ENCODE assay signal across 20 cellular contexts in genomic region chr9:84383178-84383577, GRCh38. TPM values are rescaled to one million over a fixed set of nuclear protein-coding genes. Genes with fewer than 3 reads are reported as not detected.
DNase-seq lines count a peak whose midpoint lies in the region; ATAC-seq, FAIRE-seq and TF ChIP-seq lines count a peak whose summit lies in the region.
"Had no signal": no experiment of that assay in that cellular context is flagged by ENCODE, and none has a peak within 500 bp of the region (broad histone marks: within the 10 kb centered on the region; RNA-seq: fewer than 3 reads in every experiment).

No MANE protein-coding gene starts in this region.

- H3K79me2 ChIP-seq in HepG2 (ENCODE audit: insufficient read depth, low read length) (no peaks in the 10 kb centered on the region), K562 (ENCODE audit: control insufficient read depth, insufficient read depth, low read length) (no peaks in the 10 kb centered on the region), trophoblast cell (ENCODE audit: control insufficient read depth, insufficient read depth, low read length, poor library complexity) (no peaks in the 10 kb centered on the region)

- H2BK120ac ChIP-seq in trophoblast cell (ENCODE audit: insufficient read depth, low read length, poor library complexity): no peak overlapping the region

- H3K9ac ChIP-seq in HepG2 (ENCODE audit: insufficient read depth, low read depth, low read length) (no peak overlapping the region), K562 (ENCODE audit: insufficient read depth in 1 of 2, low read depth in 2 of 2, low read length in 2 of 2) (no peak overlapping the region), trophoblast cell (ENCODE audit: low read length) (no peak overlapping the region)

- H2AFZ ChIP-seq in HepG2 (ENCODE audit: low read length): no peak overlapping the region
- no peak overlapping the region for H2AFZ ChIP-seq in K562 (ENCODE audit: low read depth, low read length)
- no peak overlapping the region for H2AFZ ChIP-seq in trophoblast cell (ENCODE audit: insufficient read depth, low read length, poor library complexity)

- in situ Hi-C loops in HepG2 (cut with HindIII; ENCODE audit: extremely low pct_ligation_motif_present, low pct_unique_long_range_greater_than_20kb): loop anchor here (25.0 kb wide), 2 partner anchors 579 to 879 kb away; no protein-coding TSS in a partner anchor
- in situ Hi-C loops in K562 (cut with MboI): loop anchor here (25.0 kb wide), 1 partner anchor 1404 kb away; no protein-coding TSS in a partner anchor

- H3K9me3 Mint-ChIP-seq in activated T-helper 1 cell treated with anti-CD3 and anti-CD28 coated beads, Interleukin-12 subunit alpha, Interleukin-12 subunit beta, Interleukin-2, Interleukin-4 antibody, amounts not matched to agents 30 ng/mL and 10 ng/mL and 1 ng/mL, durations not matched to agents 14 hours and 24 hours and 36 hours: no peaks in the 10 kb centered on the region
- H3K9me3 Mint-ChIP-seq: CD4-positive, CD25-positive, alpha-beta regulatory T cell; CD8-positive, alpha-beta memory T cell; IgD-negative memory B cell had no signal

- H3K4me3 ChIP-seq in HepG2 (replicated peaks in 1 of 3; ENCODE audit: insufficient read depth in 1 of 3, low read depth in 2 of 3, low read length in 3 of 3) (no peak overlapping the region), right lobe of liver (no peak overlapping the region), K562 (no peak overlapping the region), trophoblast cell (ENCODE audit: low read depth, low read length) (no peak overlapping the region)
- H3K4me3 ChIP-seq: HAP-1 had no signal

- no peak overlapping the region for H3K18ac ChIP-seq in trophoblast cell (ENCODE audit: low read length)

- POLR2A ChIA-PET in HepG2 (lab: Yijun Ruan, JAX): no interaction called here
- POLR2A ChIA-PET in K562 (lab: Yijun Ruan, JAX): no interaction called here

- DNase-seq in HepG2 (ENCODE audit: low spot score) (no peak), right lobe of liver (no peak), K562 (ENCODE audit: extremely low read depth in 1 of 4, low spot score in 3 of 4) (no peak), left cardiac atrium (no peak), trophoblast cell (peak; percentile 48 to 84), HTR-8/SVneo (ENCODE audit: insufficient read length, low spot score) (no peak)
- DNase-seq in activated T-helper 1 cell treated with anti-CD3 and anti-CD28 coated beads, Interleukin-12 subunit alpha, Interleukin-12 subunit beta, Interleukin-2, Interleukin-4 antibody, amounts not matched to agents 30 ng/mL and 10 ng/mL and 1 ng/mL, durations not matched to agents 14 hours and 24 hours and 36 hours (ENCODE audit: low spot score): no peak
- DNase-seq: ACHN; BE2C; C1 segment of cervical spinal cord; CD4-positive, CD25-positive, alpha-beta regulatory T cell; CD8-positive, alpha-beta memory T cell; COR-L47 had no signal

- H3K4me1 Mint-ChIP-seq in activated T-helper 1 cell treated with anti-CD3 and anti-CD28 coated beads, Interleukin-12 subunit alpha, Interleukin-12 subunit beta, Interleukin-2, Interleukin-4 antibody, amounts not matched to agents 30 ng/mL and 10 ng/mL and 1 ng/mL, durations not matched to agents 14 hours and 24 hours and 36 hours (ENCODE audit: low read depth): no peaks in the 10 kb centered on the region
- H3K4me1 Mint-ChIP-seq: CD4-positive, CD25-positive, alpha-beta regulatory T cell; CD8-positive, alpha-beta memory T cell had no signal

- no peaks in the 10 kb centered on the region for H3K36me3 ChIP-seq in HepG2 (replicated peaks in 1 of 2; ENCODE audit: control insufficient read depth in 1 of 2, insufficient read depth in 2 of 2, low read length in 2 of 2)
- no peaks in the 10 kb centered on the region for H3K36me3 ChIP-seq in right lobe of liver
- no peaks in the 10 kb centered on the region for H3K36me3 ChIP-seq in K562 (ENCODE audit: control insufficient read depth, insufficient read depth, low read length)
- H3K36me3 ChIP-seq in trophoblast cell (ENCODE audit: control insufficient read depth in 1 of 2, insufficient read depth in 2 of 2, low read length in 2 of 2): no peaks in the 10 kb centered on the region
- H3K36me3 ChIP-seq: BE2C, HAP-1 had no signal

- BruUV-seq in HepG2 (replicated peaks; lab: Mats Ljungman, UMichigan): no TSS peak
- BruUV-seq in K562 (replicated peaks; lab: Mats Ljungman, UMichigan): no TSS peak

- no peak overlapping the region for H4K12ac ChIP-seq in trophoblast cell (ENCODE audit: low read depth, low read length)

- no peaks in the 10 kb centered on the region for H3K79me1 ChIP-seq in trophoblast cell (ENCODE audit: low read length)

- H2BK12ac ChIP-seq in trophoblast cell (ENCODE audit: low read length): no peak overlapping the region

- H3K4ac ChIP-seq in trophoblast cell (ENCODE audit: low read depth, low read length): no peak overlapping the region

- H2AK5ac ChIP-seq in trophoblast cell (ENCODE audit: low read length): no peak overlapping the region

- peaks cover 4% of the 10 kb centered on the region for H3K27me3 Mint-ChIP-seq in activated T-helper 1 cell treated with anti-CD3 and anti-CD28 coated beads, Interleukin-12 subunit alpha, Interleukin-12 subunit beta, Interleukin-2, Interleukin-4 antibody, amounts not matched to agents 30 ng/mL and 10 ng/mL and 1 ng/mL, durations not matched to agents 14 hours and 24 hours and 36 hours (ENCODE audit: insufficient read depth)

- no peak overlapping the region for H2BK5ac ChIP-seq in trophoblast cell (ENCODE audit: low read depth, low read length, poor library complexity)

- H3K9me3 ChIP-seq in HepG2 (ENCODE audit: low read length) (no peaks in the 10 kb centered on the region), right lobe of liver (no peaks in the 10 kb centered on the region), K562 (replicated peaks; ENCODE audit: control insufficient read depth, insufficient read depth, low read depth, low read length) (no peaks in the 10 kb centered on the region), trophoblast cell (ENCODE audit: insufficient read depth, low read depth, low read length) (no peaks in the 10 kb centered on the region)
- H3K9me3 ChIP-seq: BE2C, HAP-1 had no signal

- 2% methylated on average over 3 of the region's 3 CpGs for WGBS in HepG2 (ENCODE audit: low lambda C conversion rate)
- WGBS in right lobe of liver (ENCODE audit: insufficient coverage, low coverage, low lambda C conversion rate, missing lambda C conversion rate): 50% methylated on average over 1 of the region's 3 CpGs
- WGBS in K562 (ENCODE audit: insufficient coverage, low coverage, missing lambda C conversion rate): 0% methylated on average over 3 of the region's 3 CpGs
- no CpG with 5 or more reads among the region's 3 CpGs for WGBS in trophoblast cell (ENCODE audit: extremely low coverage, insufficient coverage, insufficient read length)

- no peaks in the 10 kb centered on the region for H3K27me3 ChIP-seq in HepG2 (ENCODE audit: control insufficient read depth in 1 of 2, insufficient read depth in 2 of 2, low read length in 2 of 2)
- H3K27me3 ChIP-seq in right lobe of liver: no peaks in the 10 kb centered on the region
- H3K27me3 ChIP-seq in K562 (ENCODE audit: control insufficient read depth in 2 of 2, insufficient read depth in 2 of 2, low read length in 2 of 2): no peaks in the 10 kb centered on the region
- H3K27me3 ChIP-seq in trophoblast cell (ENCODE audit: insufficient read depth, low read length): no peaks in the 10 kb centered on the region
- H3K27me3 ChIP-seq: BE2C had no signal

- intact Hi-C loops in HepG2 (cut with micrococcal nuclease; ENCODE audit: unreplicated experiment): no loop called here
- intact Hi-C loops in right lobe of liver (cut with DNase I): no loop called here
- intact Hi-C loops in K562 (cut with micrococcal nuclease): no loop called here
- intact Hi-C loops in left cardiac atrium (cut with DNase I): no loop called here
- intact Hi-C loops in activated T-helper 1 cell treated with anti-CD3 and anti-CD28 coated beads, Interleukin-12 subunit alpha, Interleukin-12 subunit beta, Interleukin-2, Interleukin-4 antibody, amounts not matched to agents 30 ng/mL and 10 ng/mL and 1 ng/mL, durations not matched to agents 14 hours and 24 hours and 36 hours (cut with micrococcal nuclease): no loop called here

- no peak for FAIRE-seq in HepG2 (lab: Jason Lieb, UNC)
- no peak for FAIRE-seq in K562 (lab: Jason Lieb, UNC)
- FAIRE-seq in HTR-8/SVneo (lab: Jason Lieb, UNC): no peak
- FAIRE-seq: A204.1, G401.6, GM12891, GM19239 had no signal

- no peaks in the 10 kb centered on the region for H3K36me3 Mint-ChIP-seq in activated T-helper 1 cell treated with anti-CD3 and anti-CD28 coated beads, Interleukin-12 subunit alpha, Interleukin-12 subunit beta, Interleukin-2, Interleukin-4 antibody, amounts not matched to agents 30 ng/mL and 10 ng/mL and 1 ng/mL, durations not matched to agents 14 hours and 24 hours and 36 hours (ENCODE audit: low read depth)
- H3K36me3 Mint-ChIP-seq: CD4-positive, CD25-positive, alpha-beta regulatory T cell; CD8-positive, alpha-beta memory T cell; IgD-negative memory B cell had no signal

- CTCF ChIA-PET in HepG2 (lab: Yijun Ruan, JAX; ENCODE audit: low intra/inter-chr PET ratio, low total read pairs) (no interaction called here), K562 (lab: Yijun Ruan, JAX; ENCODE audit: low intra/inter-chr PET ratio) (no interaction called here)

- H4K8ac ChIP-seq in trophoblast cell (ENCODE audit: low read depth, low read length): no peak overlapping the region

- H3K4me2 ChIP-seq in HepG2 (ENCODE audit: low read depth, low read length): no peak overlapping the region
- no peak overlapping the region for H3K4me2 ChIP-seq in K562 (ENCODE audit: insufficient read depth, low read length)
- no peak overlapping the region for H3K4me2 ChIP-seq in trophoblast cell (ENCODE audit: low read length)

- H3K9me1 ChIP-seq in K562 (ENCODE audit: control insufficient read depth, insufficient read depth, low read length): no peaks in the 10 kb centered on the region

- ATAC-seq in HepG2 (no peak), right lobe of liver (no peak), K562 (no peak), left cardiac atrium (peak; percentile 27 to 67), HG03378 (IDR thresholded peaks at IDR 0.05; ENCODE audit: unreplicated experiment) (no peak)

- H4K91ac ChIP-seq in trophoblast cell (ENCODE audit: low read depth, low read length): no peak overlapping the region

- no peak overlapping the region for H3K27ac Mint-ChIP-seq in activated T-helper 1 cell treated with anti-CD3 and anti-CD28 coated beads, Interleukin-12 subunit alpha, Interleukin-12 subunit beta, Interleukin-2, Interleukin-4 antibody, amounts not matched to agents 30 ng/mL and 10 ng/mL and 1 ng/mL, durations not matched to agents 14 hours and 24 hours and 36 hours
- H3K27ac Mint-ChIP-seq: CD4-positive, CD25-positive, alpha-beta regulatory T cell; CD8-positive, alpha-beta memory T cell; IgD-negative memory B cell had no signal

- H3K23ac ChIP-seq in trophoblast cell (ENCODE audit: low read length): no peak overlapping the region

- TF ChIP-seq RAD21 in HepG2 (CRISPR knock-in tag; IDR thresholded peaks at IDR 0.05) (no peak), K562 (CRISPR knock-in tag; conservative IDR thresholded peaks at IDR 0.05 in 1 of 2, IDR thresholded peaks at IDR 0.05 in 1 of 2) (no peak)

- no peak overlapping the region for H3K14ac ChIP-seq in trophoblast cell (ENCODE audit: low read length)

- TF ChIP-seq EP300 in HepG2 (IDR thresholded peaks at IDR 0.05; ENCODE audit: low read depth in 2 of 2, low read length in 2 of 2) (no peak), HepG2 (CRISPR knock-in tag; IDR thresholded peaks at IDR 0.05; ENCODE audit: borderline replicate concordance) (no peak), K562 (IDR thresholded peaks at IDR 0.05; ENCODE audit: low read length) (no peak)

- TF ChIP-seq POLR2A in HepG2 (IDR thresholded peaks at IDR 0.05; ENCODE audit: insufficient read depth in 1 of 2, low read depth in 2 of 2, low read length in 2 of 2) (no peak), right lobe of liver (IDR thresholded peaks at IDR 0.05) (no peak), K562 (conservative IDR thresholded peaks at IDR 0.05) (no peak)

- no peaks in the 10 kb centered on the region for H4K20me1 ChIP-seq in HepG2 (ENCODE audit: insufficient read depth, low read length)
- no peaks in the 10 kb centered on the region for H4K20me1 ChIP-seq in K562 (replicated peaks; ENCODE audit: control insufficient read depth, insufficient read depth, low read length)

- no peaks in the 10 kb centered on the region for H3K4me1 ChIP-seq in HepG2 (ENCODE audit: insufficient read depth, low read length)
- peaks cover 0 to 22% (median 0%) of the 10 kb centered on the region in 4 donors for H3K4me1 ChIP-seq in right lobe of liver
- H3K4me1 ChIP-seq in K562 (replicated peaks in 1 of 2; ENCODE audit: control insufficient read depth in 2 of 2, insufficient read depth in 2 of 2, low read length in 2 of 2): peaks cover 0 to 4% of the 10 kb centered on the region in 2 experiments; a peak in 2 of 5 replicates
- H3K4me1 ChIP-seq in trophoblast cell (ENCODE audit: control insufficient read depth in 1 of 2, insufficient read depth in 2 of 2, low read length in 2 of 2): no peaks in the 10 kb centered on the region
- H3K4me1 ChIP-seq: BE2C, HAP-1 had no signal

- no peak for TF ChIP-seq CTCF in HepG2 (CRISPR knock-in tag; IDR thresholded peaks at IDR 0.05)
- TF ChIP-seq CTCF in right lobe of liver (IDR thresholded peaks at IDR 0.05): no peak
- TF ChIP-seq CTCF in K562 (IDR thresholded peaks at IDR 0.05 in 2 of 3, conservative IDR thresholded peaks at IDR 0.05 in 1 of 3; ENCODE audit: insufficient read depth in 2 of 3, low read depth in 1 of 3, low read length in 3 of 3): no peak

- H3K4me3 Mint-ChIP-seq in activated T-helper 1 cell treated with anti-CD3 and anti-CD28 coated beads, Interleukin-12 subunit alpha, Interleukin-12 subunit beta, Interleukin-2, Interleukin-4 antibody, amounts not matched to agents 30 ng/mL and 10 ng/mL and 1 ng/mL, durations not matched to agents 14 hours and 24 hours and 36 hours: no peak overlapping the region
- H3K4me3 Mint-ChIP-seq: CD4-positive, CD25-positive, alpha-beta regulatory T cell; CD8-positive, alpha-beta memory T cell; IgD-negative memory B cell had no signal

- no peak overlapping the region for H3K27ac ChIP-seq in HepG2 (ENCODE audit: extremely low read length, insufficient read depth, low read length)
- H3K27ac ChIP-seq in right lobe of liver: no peak overlapping the region
- no peak overlapping the region for H3K27ac ChIP-seq in K562 (ENCODE audit: extremely low read depth, low read depth, low read length)
- H3K27ac ChIP-seq in trophoblast cell (ENCODE audit: low read depth, low read length): no peak overlapping the region

RNA-seq across cellular contexts. Expression of gene SLC28A3, which starts 42.6 kb away (rescaled TPM):
- total RNA-seq in HepG2 (2016; rRNA removed; fragmentation: Illumina TruSeq; extraction: Trizol) (not detected in 2 replicates), right lobe of liver (under 1 TPM; 0.07 to 0.16 (median 0.12) TPM), K562 (2014; rRNA removed) (not detected in 2 replicates), K562 (2014; rRNA removed; fragmentation: Illumina TruSeq; extraction: Trizol) (not detected in 2 replicates), K562 (2015; rRNA removed; fragmentation: Illumina TruSeq; extraction: Trizol) (not detected in 2 replicates), K562 (2021) (not detected in 2 replicates), left cardiac atrium (1 to 10 TPM in 1 of 2 donors, under 1 TPM in 1; 0.63 to 1.2 TPM)
- not detected in 2 replicates for total RNA-seq in HepG2 (2016; cell fraction: cytosol; rRNA removed; fragmentation: Illumina TruSeq; extraction: Trizol; ENCODE audit: low read depth)
- not detected in 2 replicates for total RNA-seq in HepG2 (2016; cell fraction: insoluble cytoplasmic fraction; rRNA removed; fragmentation: Illumina TruSeq; extraction: Trizol)
- total RNA-seq in HepG2 (2016; cell fraction: membrane; rRNA removed; fragmentation: Illumina TruSeq; extraction: Trizol): not detected in 2 replicates
- not detected in 2 replicates for total RNA-seq in HepG2 (2016; cell fraction: nucleus; rRNA removed; fragmentation: Illumina TruSeq; extraction: Trizol)
- polyA plus RNA-seq in HepG2 (2011; rRNA removed) (not detected in 2 replicates), K562 (2011; rRNA removed) (not detected in 2 replicates), K562 (2014; fragmentation: Illumina TruSeq; extraction: Trizol) (not detected in 2 replicates), K562 (2014; fragmentation: Nextera tagmentation; extraction: Ambion mirVana) (not detected), K562 (2014; rRNA removed) (not detected in 2 replicates)
- not detected in 2 replicates for polyA plus RNA-seq in HepG2 (2011; cell fraction: cytosol; rRNA removed)
- polyA plus RNA-seq in HepG2 (2011; cell fraction: nucleus; rRNA removed): not detected in 2 replicates
- not detected in 2 replicates for polyA plus RNA-seq in HepG2 (2012)
- not detected in 2 replicates for polyA plus RNA-seq in HepG2 (2016; cell fraction: cytosol; fragmentation: Illumina TruSeq; extraction: Trizol; ENCODE audit: low read depth)
- not detected in 2 replicates for polyA plus RNA-seq in HepG2 (2016; cell fraction: insoluble cytoplasmic fraction; fragmentation: Illumina TruSeq; extraction: Trizol; ENCODE audit: low read depth)
- not detected in 2 replicates for polyA plus RNA-seq in HepG2 (2016; cell fraction: membrane; fragmentation: Illumina TruSeq; extraction: Trizol; ENCODE audit: low read depth)
- not detected in 2 replicates for polyA plus RNA-seq in HepG2 (2016; cell fraction: nucleus; fragmentation: Illumina TruSeq; extraction: Trizol; ENCODE audit: insufficient read depth, low read depth)
- not detected in 2 replicates for polyA minus RNA-seq in HepG2 (2011; rRNA and poly(A)+ RNA removed; ENCODE audit: low replicate concordance)
- polyA minus RNA-seq in HepG2 (2011; cell fraction: cytosol; rRNA and poly(A)+ RNA removed): not detected in 2 replicates
- not detected in 2 replicates for polyA minus RNA-seq in HepG2 (2011; cell fraction: nucleus; rRNA and poly(A)+ RNA removed)
- total RNA-seq in K562 (2011; cell fraction: chromatin; rRNA removed; ENCODE audit: low replicate concordance): not detected in 2 replicates
- not detected in 2 replicates for total RNA-seq in K562 (2011; cell fraction: nucleolus; rRNA removed)
- not detected in 2 replicates for total RNA-seq in K562 (2011; cell fraction: nucleoplasm; rRNA removed)
- polyA plus RNA-seq in K562 (2011; cell fraction: cytosol; rRNA removed): not detected in 2 replicates
- not detected in 2 replicates for polyA plus RNA-seq in K562 (2011; cell fraction: nucleus; rRNA removed)
- not detected in 2 replicates for polyA plus RNA-seq in K562 (2012)
- not detected in 2 replicates for polyA minus RNA-seq in K562 (2011; rRNA and poly(A)+ RNA removed)
- polyA minus RNA-seq in K562 (2011; cell fraction: cytosol; rRNA and poly(A)+ RNA removed): not detected in 2 replicates
- polyA minus RNA-seq in K562 (2011; cell fraction: nucleus; rRNA and poly(A)+ RNA removed): not detected in 2 replicates
- polyA plus RNA-seq in trophoblast cell (2013): 2.6 and 2.8 TPM in 2 replicates
- 0.60 and 0.66 TPM in 2 replicates for total RNA-seq in activated T-helper 1 cell treated with anti-CD3 and anti-CD28 coated beads, Interleukin-12 subunit alpha, Interleukin-12 subunit beta, Interleukin-2, Interleukin-4 antibody, amounts not matched to agents 30 ng/mL and 10 ng/mL and 1 ng/mL, durations not matched to agents 14 hours and 24 hours and 36 hours
- total RNA-seq: CD4-positive, CD25-positive, alpha-beta regulatory T cell had no signal
- polyA plus RNA-seq: CD4-positive, CD25-positive, alpha-beta regulatory T cell; CD8-positive, alpha-beta memory T cell; IgD-negative memory B cell had no signal

Comparison
In these comparisons a context has a peak if more than half of its experiments do, and no peak if none do; other contexts are left out.
1. ATAC-seq: peak in left cardiac atrium (2 of 2); none in HepG2 (single experiment), right lobe of liver (0 of 4), K562 (single experiment) and HG03378 (single experiment).
2. DNase-seq: peak in trophoblast cell (2 of 2); none in HepG2 (single experiment), right lobe of liver (0 of 3), K562 (0 of 4), left cardiac atrium (single experiment), activated T-helper 1 cell treated with anti-CD3 and anti-CD28 coated beads, Interleukin-12 subunit alpha, Interleukin-12 subunit beta, Interleukin-2, Interleukin-4 antibody, amounts not matched to agents 30 ng/mL and 10 ng/mL and 1 ng/mL, durations not matched to agents 14 hours and 24 hours and 36 hours (single experiment) and HTR-8/SVneo (single experiment).
3. Of the 241 proteins assayed by ChIP-seq in both HepG2 and K562: peak only in HepG2: none; only in K562: MEF2D, TFE3 and USF2; in both: RAD51; in neither: 236; mixed calls (peak in some experiments, not most) for 1.